9 cellular contexts compared by ENCODE assay signal in genomic region chr1:156122086-156122485, GRCh38. TPM values are rescaled to one million over a fixed set of nuclear protein-coding genes. Genes with fewer than 3 reads are reported as not detected.
DNase-seq lines count a peak whose midpoint lies in the region; ATAC-seq and TF ChIP-seq lines count a peak whose summit lies in the region.
"Had no signal": no experiment of that assay in that cellular context is flagged by ENCODE, and none has a peak within 500 bp of the region (broad histone marks: within the 10 kb centered on the region; RNA-seq: fewer than 3 reads in every experiment).

No MANE protein-coding gene starts in this region.

- H3K27me3 ChIP-seq in MG63 (no peaks in the 10 kb centered on the region), mammary epithelial cell (ENCODE audit: insufficient read depth, low read length) (no peaks in the 10 kb centered on the region), lower lobe of right lung (ENCODE audit: low read depth) (no peaks in the 10 kb centered on the region)

- H3K9me3 ChIP-seq in MG63, result no peaks in the 10 kb centered on the region
- H3K9me3 ChIP-seq in mammary epithelial cell (replicated peaks; ENCODE audit: insufficient read depth, low read length), result no peaks in the 10 kb centered on the region
- no peaks in the 10 kb centered on the region for H3K9me3 ChIP-seq in lower lobe of right lung

- CTCF ChIA-PET in mammary epithelial cell (lab: Charles Lee; ENCODE audit: low non-redundant PET), result no interaction called here

- ATAC-seq in lower lobe of right lung (no peak), HG02870 (IDR thresholded peaks at IDR 0.05; ENCODE audit: unreplicated experiment) (no peak), HG03039 (IDR thresholded peaks at IDR 0.05; ENCODE audit: unreplicated experiment) (no peak)
- ATAC-seq: activated CD4-positive, CD25-positive, alpha-beta regulatory T cell treated with anti-CD3 and anti-CD28 coated beads, Interleukin-2, amount 50 U/mL, for 24 hours had no signal

- H3K36me3 ChIP-seq in MG63, result peaks cover 70% of the 10 kb centered on the region
- H3K36me3 ChIP-seq in mammary epithelial cell (ENCODE audit: insufficient read depth, low read length), result peaks cover 7% of the 10 kb centered on the region
- no peaks in the 10 kb centered on the region for H3K36me3 ChIP-seq in lower lobe of right lung

- dilution Hi-C loops in mammary epithelial cell (cut with HindIII; ENCODE audit: low sequenced_read_pairs), result no loop called here

- no peak overlapping the region for H2AFZ ChIP-seq in mammary epithelial cell (ENCODE audit: low read depth, low read length)

- no peaks in the 10 kb centered on the region for H4K20me1 ChIP-seq in mammary epithelial cell (ENCODE audit: insufficient read depth, low read length)

- peaks cover 87% of the 10 kb centered on the region for H3K4me1 ChIP-seq in mammary epithelial cell (ENCODE audit: insufficient read depth, low read length)
- H3K4me1 ChIP-seq in lower lobe of right lung, result peaks cover 100% of the 10 kb centered on the region

- 16% methylated on average over 4 of the region's 4 CpGs for WGBS in mammary epithelial cell (ENCODE audit: low coverage, missing lambda C conversion rate)

- no peak for TF ChIP-seq CTCF in mammary epithelial cell (conservative IDR thresholded peaks at IDR 0.05 in 1 of 2, IDR thresholded peaks at IDR 0.05 in 1 of 2; ENCODE audit: extremely low read depth in 1 of 2, insufficient read depth in 1 of 2, low read depth in 1 of 2, low read length in 2 of 2)
- TF ChIP-seq CTCF in lower lobe of right lung (IDR thresholded peaks at IDR 0.05), result no peak

- peak overlapping the region; percentile 76 for H3K4me2 ChIP-seq in mammary epithelial cell (ENCODE audit: insufficient read depth, low read depth, low read length)

- H3K79me2 ChIP-seq in mammary epithelial cell (ENCODE audit: insufficient read depth, low read length), result peaks cover 91% of the 10 kb centered on the region

- H3K27ac ChIP-seq in mammary epithelial cell (ENCODE audit: insufficient read depth, low read depth, low read length) (peak overlapping the region; percentile 95), lower lobe of right lung (peak overlapping the region; percentile 99), temporal lobe (ENCODE audit: low read depth, low read length) (peak overlapping the region; percentile 95)

- H3K9ac ChIP-seq in mammary epithelial cell (ENCODE audit: insufficient read depth, low read length), result peak overlapping the region; percentile 78

- DNase-seq in MG63, result no peak
- no peak for DNase-seq in mammary epithelial cell
- no peak for DNase-seq in lower lobe of right lung
- no peak for DNase-seq in UCSD-AML1 (lab: John Stamatoyannopoulos, UW; ENCODE audit: unreplicated experiment)
- no peak for DNase-seq in NCI-H345 (lab: John Stamatoyannopoulos, UW)

- H3K4me3 ChIP-seq in MG63 (peak overlapping the region; percentile 25), mammary epithelial cell (replicated peaks in 1 of 3; ENCODE audit: insufficient read depth in 1 of 3, low read depth in 2 of 3, low read length in 3 of 3) (peak overlapping the region; percentile 16 to 33 (median 23)), lower lobe of right lung (peak overlapping the region; percentile 46)

- no TSS peak for BruUV-seq in mammary epithelial cell (replicated peaks; lab: Mats Ljungman, UMichigan)

- in situ Hi-C loops in mammary epithelial cell (cut with MboI; ENCODE audit: low sequenced_read_pairs in 2 of 2), result no loop called here

- intact Hi-C loops in mammary epithelial cell (cut with micrococcal nuclease), result loop anchor here (5.0 kb wide), 1 partner anchor 190 kb away; the partner anchor contains the start of gene KHDC4
- intact Hi-C loops in lower lobe of right lung (cut with DNase I), result no loop called here

RNA-seq across cellular contexts. Expression of gene LMNA, which starts 7.6 kb away (rescaled TPM):
- 1,337 and 1,568 TPM in 2 replicates for total RNA-seq in MG63 (2014; rRNA removed; shearing (Covaris generic); ENCODE audit: low replicate concordance)
- total RNA-seq in mammary epithelial cell (100 to 1,000 TPM; 389 to 797 TPM), lower lobe of right lung (235 TPM), temporal lobe (20.4 TPM)
- polyA plus RNA-seq in mammary epithelial cell, result 759 TPM
- polyA minus RNA-seq in mammary epithelial cell, result 852 TPM

RNA-seq across cellular contexts. Expression of gene SEMA4A, which starts 31.3 kb away (rescaled TPM):
- total RNA-seq in MG63 (2014; rRNA removed; shearing (Covaris generic); ENCODE audit: low replicate concordance), result 0.49 TPM in 1 of 2 replicates, not detected in the other
- total RNA-seq in mammary epithelial cell (10 to 100 TPM in 1 of 2 donors, 1 to 10 TPM in 1; 3.5 to 10.6 TPM), lower lobe of right lung (28.9 TPM), temporal lobe (24.8 TPM)
- polyA plus RNA-seq in mammary epithelial cell, result 6.7 TPM
- 13.4 TPM for polyA minus RNA-seq in mammary epithelial cell

RNA-seq across cellular contexts. Expression of gene MEX3A, which starts 39.8 kb away (rescaled TPM):
- 2.3 and 2.7 TPM in 2 replicates for total RNA-seq in MG63 (2014; rRNA removed; shearing (Covaris generic); ENCODE audit: low replicate concordance)
- 1 to 10 TPM; 1.9 to 2.5 TPM for total RNA-seq in mammary epithelial cell
- polyA plus RNA-seq in mammary epithelial cell, result 1.3 TPM
- polyA minus RNA-seq in mammary epithelial cell, result 1.2 TPM
- 0.74 TPM for total RNA-seq in lower lobe of right lung
- 44.0 TPM for total RNA-seq in temporal lobe

Comparison
In these comparisons a context has a peak if more than half of its experiments do, and no peak if none do; other contexts are left out.
1. RNA of gene LMNA, which starts 7.6 kb away (total RNA-seq): 1,337 to 1,568 TPM in MG63, 389 to 797 TPM in mammary epithelial cell and 235 TPM in lower lobe of right lung (single experiment); 20.4 TPM in temporal lobe (single experiment); every median in the first group is over 10 times any median in the second.
2. RNA of gene MEX3A, which starts 39.8 kb away (total RNA-seq): 44.0 TPM in temporal lobe (single experiment); 2.3 to 2.7 TPM in MG63, 1.9 to 2.5 TPM in mammary epithelial cell and 0.74 TPM in lower lobe of right lung (single experiment); every median in the first group is over 10 times any median in the second.
3. Peak in every context shown above with its lines, with median percentiles within 50 percentile points of each other: H3K4me3 ChIP-seq and H3K27ac ChIP-seq.